ENCODE assay signal across 8 cellular contexts in genomic region chr3:125051715-125052581, GRCh38. TPM values are rescaled to one million over a fixed set of nuclear protein-coding genes. Genes with fewer than 3 reads are reported as not detected.
DNase-seq lines count a peak whose midpoint lies in the region; ATAC-seq and TF ChIP-seq lines count a peak whose summit lies in the region.

No MANE protein-coding gene starts in this region.

- H3K9me3 Mint-ChIP-seq in activated T-helper 1 cell treated with anti-CD3 and anti-CD28 coated beads, Interleukin-12 subunit alpha, Interleukin-12 subunit beta, Interleukin-2, Interleukin-4 antibody, amounts not matched to agents 30 ng/mL and 10 ng/mL and 1 ng/mL, durations not matched to agents 14 hours and 24 hours and 36 hours = no peaks in the 10 kb centered on the region

- intact Hi-C loops in activated T-helper 1 cell treated with anti-CD3 and anti-CD28 coated beads, Interleukin-12 subunit alpha, Interleukin-12 subunit beta, Interleukin-2, Interleukin-4 antibody, amounts not matched to agents 30 ng/mL and 10 ng/mL and 1 ng/mL, durations not matched to agents 14 hours and 24 hours and 36 hours (cut with micrococcal nuclease) = loop anchor here (1.0 to 5.0 kb wide), 7 partner anchors 17 to 400 kb away; no protein-coding TSS in a partner anchor
- intact Hi-C loops in upper lobe of right lung (cut with DNase I) = loop anchor here (10.0 kb wide), 1 partner anchor 93 kb away; no protein-coding TSS in a partner anchor

- H3K36me3 Mint-ChIP-seq in activated T-helper 1 cell treated with anti-CD3 and anti-CD28 coated beads, Interleukin-12 subunit alpha, Interleukin-12 subunit beta, Interleukin-2, Interleukin-4 antibody, amounts not matched to agents 30 ng/mL and 10 ng/mL and 1 ng/mL, durations not matched to agents 14 hours and 24 hours and 36 hours (ENCODE audit: low read depth) = peaks cover 41% of the 10 kb centered on the region

- TF ChIP-seq CTCF in GM10266 (IDR thresholded peaks at IDR 0.05; ENCODE audit: control insufficient read depth, insufficient read depth, low read depth, missing control alignments) (no peak), upper lobe of right lung (IDR thresholded peaks at IDR 0.05) (no peak)

- peaks cover 13% of the 10 kb centered on the region for H3K36me3 ChIP-seq in upper lobe of right lung

- peaks cover 61% of the 10 kb centered on the region for H3K4me1 ChIP-seq in upper lobe of right lung

- H3K4me1 Mint-ChIP-seq in activated T-helper 1 cell treated with anti-CD3 and anti-CD28 coated beads, Interleukin-12 subunit alpha, Interleukin-12 subunit beta, Interleukin-2, Interleukin-4 antibody, amounts not matched to agents 30 ng/mL and 10 ng/mL and 1 ng/mL, durations not matched to agents 14 hours and 24 hours and 36 hours (ENCODE audit: low read depth) = peaks cover 67% of the 10 kb centered on the region

- peak overlapping the region; percentile 84 for H3K4me3 ChIP-seq in upper lobe of right lung

- no peaks in the 10 kb centered on the region for H3K9me3 ChIP-seq in upper lobe of right lung

- peak overlapping the region; percentile 78 for H3K27ac Mint-ChIP-seq in activated T-helper 1 cell treated with anti-CD3 and anti-CD28 coated beads, Interleukin-12 subunit alpha, Interleukin-12 subunit beta, Interleukin-2, Interleukin-4 antibody, amounts not matched to agents 30 ng/mL and 10 ng/mL and 1 ng/mL, durations not matched to agents 14 hours and 24 hours and 36 hours

- H3K27me3 Mint-ChIP-seq in activated T-helper 1 cell treated with anti-CD3 and anti-CD28 coated beads, Interleukin-12 subunit alpha, Interleukin-12 subunit beta, Interleukin-2, Interleukin-4 antibody, amounts not matched to agents 30 ng/mL and 10 ng/mL and 1 ng/mL, durations not matched to agents 14 hours and 24 hours and 36 hours (ENCODE audit: insufficient read depth) = peaks cover 5% of the 10 kb centered on the region

- no peaks in the 10 kb centered on the region for H3K27me3 ChIP-seq in upper lobe of right lung

- peak; percentile 83 for DNase-seq in GM10266 (ENCODE audit: extremely low spot score)
- peak; percentile 76 for DNase-seq in NCI-H82 (lab: John Stamatoyannopoulos, UW)
- peak; percentile 66 for DNase-seq in activated T-helper 1 cell treated with anti-CD3 and anti-CD28 coated beads, Interleukin-12 subunit alpha, Interleukin-12 subunit beta, Interleukin-2, Interleukin-4 antibody, amounts not matched to agents 30 ng/mL and 10 ng/mL and 1 ng/mL, durations not matched to agents 14 hours and 24 hours and 36 hours (ENCODE audit: low spot score)
- DNase-seq in germinal center (ENCODE audit: low spot score) = peak; percentile 29
- DNase-seq in renal cortical epithelial cell (ENCODE audit: low read depth) = peak; percentile 31
- DNase-seq in upper lobe of right lung = no peak

- no peak for ATAC-seq in upper lobe of right lung
- ATAC-seq in HG03139 (IDR thresholded peaks at IDR 0.05; ENCODE audit: unreplicated experiment) = no peak
- ATAC-seq in HG02798 (IDR thresholded peaks at IDR 0.05; ENCODE audit: poor library complexity, unreplicated experiment) = no peak

- H3K27ac ChIP-seq in upper lobe of right lung = peak overlapping the region; percentile 89

- peak overlapping the region; percentile 97 for H3K4me3 Mint-ChIP-seq in activated T-helper 1 cell treated with anti-CD3 and anti-CD28 coated beads, Interleukin-12 subunit alpha, Interleukin-12 subunit beta, Interleukin-2, Interleukin-4 antibody, amounts not matched to agents 30 ng/mL and 10 ng/mL and 1 ng/mL, durations not matched to agents 14 hours and 24 hours and 36 hours

RNA-seq across cellular contexts. Expression of gene HEG1, which starts 3.8 kb away (rescaled TPM):
- 43.7 and 45.1 TPM in 2 replicates for total RNA-seq in activated T-helper 1 cell treated with anti-CD3 and anti-CD28 coated beads, Interleukin-12 subunit alpha, Interleukin-12 subunit beta, Interleukin-2, Interleukin-4 antibody, amounts not matched to agents 30 ng/mL and 10 ng/mL and 1 ng/mL, durations not matched to agents 14 hours and 24 hours and 36 hours
- total RNA-seq in renal cortical epithelial cell = 18.1 and 97.1 TPM in 2 replicates
- total RNA-seq in upper lobe of right lung = 234 TPM
